31 cellular contexts compared by ENCODE assay signal in genomic region chrX:17417411-17417810, GRCh38.
"Had no signal": no experiment of that assay in that cellular context is flagged by ENCODE, and none has a peak within 500 bp of the region (broad histone marks: within the 10 kb centered on the region; RNA-seq: fewer than 3 reads in every experiment).

No MANE protein-coding gene starts in this region.

- H3K4me2 ChIP-seq: hepatocyte had no signal

- H3K27ac Mint-ChIP-seq: activated CD4-positive, alpha-beta T cell treated with anti-CD3 and anti-CD28 coated beads for 36 hours; activated CD8-positive, alpha-beta T cell treated with anti-CD3 and anti-CD28 coated beads for 36 hours; activated naive CD8-positive, alpha-beta T cell; activated T-helper 17 cell treated with anti-CD3 and anti-CD28 coated beads, Interleukin-2, amount 50 U/mL, for 72 hours; effector memory CD8-positive, alpha-beta T cell; T-helper 17 cell; T-helper 2 cell treated with Interferon-gamma antibody and Interleukin-4, amounts not matched to agents 5 μg/mL and 100 μg/mL, for 36 hours had no signal

- ATAC-seq: activated CD4-positive, alpha-beta T cell treated with anti-CD3 and anti-CD28 coated beads for 36 hours; activated CD8-positive, alpha-beta T cell treated with anti-CD3 and anti-CD28 coated beads for 36 hours; activated T-cell treated with anti-CD3 and anti-CD28 coated beads, Interleukin-2, amount 50 U/mL, for 4 hours; activated T-helper 17 cell treated with anti-CD3 and anti-CD28 coated beads, Interleukin-2, amount 50 U/mL, for 72 hours; body of pancreas; effector memory CD8-positive, alpha-beta T cell; gastroesophageal sphincter; heart right ventricle; T-helper 17 cell had no signal

- H3K36me3 ChIP-seq: esophagus muscularis mucosa, gastroesophageal sphincter, heart right ventricle had no signal

- H3K9me3 ChIP-seq: body of pancreas, esophagus muscularis mucosa, gastroesophageal sphincter, heart right ventricle had no signal

- H3K27me3 ChIP-seq: body of pancreas, esophagus muscularis mucosa, gastroesophageal sphincter, hepatocyte had no signal

- H3K9me3 Mint-ChIP-seq: activated CD8-positive, alpha-beta T cell treated with anti-CD3 and anti-CD28 coated beads for 36 hours; activated T-cell treated with anti-CD3 and anti-CD28 coated beads, Interleukin-2, amount 50 U/mL, for 4 hours; activated T-helper 17 cell treated with anti-CD3 and anti-CD28 coated beads, Interleukin-2, amount 50 U/mL, for 72 hours; effector memory CD8-positive, alpha-beta T cell; T-helper 2 cell treated with Interferon-gamma antibody and Interleukin-4, amounts not matched to agents 5 μg/mL and 100 μg/mL, for 36 hours had no signal

- H3K4me3 Mint-ChIP-seq: activated CD4-positive, alpha-beta T cell treated with anti-CD3 and anti-CD28 coated beads for 36 hours; activated CD8-positive, alpha-beta T cell treated with anti-CD3 and anti-CD28 coated beads for 36 hours; activated naive CD8-positive, alpha-beta T cell; activated T-cell treated with anti-CD3 and anti-CD28 coated beads, Interleukin-2, amount 50 U/mL, for 4 hours; activated T-helper 17 cell treated with anti-CD3 and anti-CD28 coated beads, Interleukin-2, amount 50 U/mL, for 72 hours; effector memory CD8-positive, alpha-beta T cell; T-helper 17 cell; T-helper 2 cell treated with Interferon-gamma antibody and Interleukin-4, amounts not matched to agents 5 μg/mL and 100 μg/mL, for 36 hours had no signal

- H3K27ac ChIP-seq: body of pancreas, esophagus muscularis mucosa, gastroesophageal sphincter, heart right ventricle, hepatocyte had no signal

- H3K4me1 ChIP-seq: body of pancreas had no signal

- H3K4me1 Mint-ChIP-seq: activated T-helper 17 cell treated with anti-CD3 and anti-CD28 coated beads, Interleukin-2, amount 50 U/mL, for 72 hours; T-helper 17 cell had no signal

- DNase-seq: activated CD4-positive, alpha-beta T cell treated with anti-CD3 and anti-CD28 coated beads for 36 hours; activated CD4-positive, alpha-beta T cell treated with anti-CD3 and anti-CD28 coated beads, Interleukin-2, amount 50 U/mL, for 1 hour; activated CD4-positive, alpha-beta T cell treated with anti-CD3 and anti-CD28 coated beads, Interleukin-2, amount 50 U/mL, for 48 hours; activated CD4-positive, CD25-positive, alpha-beta regulatory T cell; activated CD4-positive, CD25-positive, alpha-beta regulatory T cell treated with anti-CD3 and anti-CD28 coated beads, Interleukin-2, amount 50 U/mL, for 72 hours; activated CD8-positive, alpha-beta memory T cell treated with anti-CD3 and anti-CD28 coated beads for 24 hours; activated CD8-positive, alpha-beta T cell treated with anti-CD3 and anti-CD28 coated beads for 36 hours; activated effector memory CD4-positive, alpha-beta T cell treated with Interleukin-2 at 50 U/mL for 16 hours; activated gamma-delta T cell treated with Interleukin-2 at 50 U/mL for 16 hours; activated naive CD4-positive, alpha-beta T cell treated with anti-CD3 and anti-CD28 coated beads, Interleukin-2, amount 50 U/mL, for 16 hours; activated naive CD4-positive, alpha-beta T cell treated with Interleukin-2 at 50 U/mL for 16 hours; activated T-cell treated with anti-CD3 and anti-CD28 coated beads, Interleukin-2, amount 50 U/mL, for 4 hours; amniotic stem cell; anterior cingulate cortex; body of pancreas; caudate nucleus; cortex of kidney; dermis blood vessel endothelial cell; effector CD4-positive, alpha-beta T cell; effector memory CD8-positive, alpha-beta T cell; erythroblast; foreskin melanocyte; heart right ventricle; T-helper 17 cell; T1000 had no signal

- H2AFZ ChIP-seq: hepatocyte had no signal

- H3K36me3 Mint-ChIP-seq: activated naive CD8-positive, alpha-beta T cell had no signal

- H3K79me2 ChIP-seq: hepatocyte had no signal

- H3K4me3 ChIP-seq: body of pancreas, esophagus muscularis mucosa, gastroesophageal sphincter, heart right ventricle, hepatocyte had no signal
